In genomic region chr13:99199541-99200432, GRCh38 we compare ENCODE assay signal across 8 cellular contexts. TPM values are rescaled to one million over a fixed set of nuclear protein-coding genes. Genes with fewer than 3 reads are reported as not detected.
DNase-seq lines count a peak whose midpoint lies in the region; ATAC-seq and TF ChIP-seq lines count a peak whose summit lies in the region.

No MANE protein-coding gene starts in this region.

- no peaks in the 10 kb centered on the region for H3K9me3 ChIP-seq in HUES48 (ENCODE audit: control insufficient read depth, insufficient read depth, low read length)
- H3K9me3 ChIP-seq in thoracic aorta, result no peaks in the 10 kb centered on the region

- no peaks in the 10 kb centered on the region; the same call in 1 of the 2 replicates for H3K36me3 ChIP-seq in HUES48 (ENCODE audit: control insufficient read depth, insufficient read depth, low read length)
- no peaks in the 10 kb centered on the region for H3K36me3 ChIP-seq in thoracic aorta

- no peak for TF ChIP-seq CTCF in thoracic aorta (IDR thresholded peaks at IDR 0.05)

- ATAC-seq in Right ventricle myocardium superior (ENCODE audit: poor library complexity) (peak; percentile 2), left colon (peak; percentile 4), thoracic aorta (ENCODE audit: insufficient number of reproducible peaks, low FRiP score, low read depth) (peak; percentile 19)

- H3K27me3 ChIP-seq in HUES48 (ENCODE audit: control insufficient read depth, insufficient read depth, low read length) (no peaks in the 10 kb centered on the region), thoracic aorta (replicated peaks; ENCODE audit: insufficient read depth) (no peaks in the 10 kb centered on the region)

- intact Hi-C loops in Right ventricle myocardium superior (cut with DNase I) (no loop called here), cardiac septum (cut with DNase I) (loop anchor here (5.0 kb wide), 3 partner anchors 68 to 238 kb away; no protein-coding TSS in a partner anchor), left colon (cut with DNase I, micrococcal nuclease) (no loop called here)

- peak overlapping the region; percentile 92 for H3K27ac ChIP-seq in HUES48 (ENCODE audit: low read depth, low read length)
- H3K27ac ChIP-seq in thoracic aorta, result peak overlapping the region; percentile 96 to 97

- peak overlapping the region; percentile 94 for H3K4me3 ChIP-seq in HUES48 (ENCODE audit: low read depth, low read length)
- peak overlapping the region; percentile 95 for H3K4me3 ChIP-seq in thoracic aorta

- H3K4me1 ChIP-seq in HUES48 (ENCODE audit: control insufficient read depth, insufficient read depth, low read length) (peaks cover 11% of the 10 kb centered on the region), thoracic aorta (ENCODE audit: control insufficient read depth in 1 of 2, low read depth in 2 of 2) (peaks cover 9 to 12% of the 10 kb centered on the region in 2 donors)

- H3K9ac ChIP-seq in HUES48 (ENCODE audit: low read depth, low read length), result peak overlapping the region; percentile 98

- no peak for DNase-seq in Right ventricle myocardium superior
- no peak for DNase-seq in cardiac septum (ENCODE audit: low spot score)
- DNase-seq in astrocyte of the hippocampus (ENCODE audit: low read depth, low spot score), result peak; percentile 52
- DNase-seq in left colon, result no peak
- DNase-seq in thoracic aorta (ENCODE audit: low spot score), result no peak
- no peak for DNase-seq in NCI-H2227 (lab: John Stamatoyannopoulos, UW; ENCODE audit: unreplicated experiment)
- DNase-seq in medulla oblongata (ENCODE audit: extremely low spot score), result no peak

RNA-seq across cellular contexts. Expression of gene UBAC2, which starts 0.9 kb away (rescaled TPM):
- total RNA-seq in Right ventricle myocardium superior (35.4 TPM), cardiac septum (61.2 TPM), left colon (10 to 100 TPM; 63.7 to 75.5 TPM), thoracic aorta (10 to 100 TPM; 41.3 to 49.7 TPM)

RNA-seq across cellular contexts. Expression of gene GPR18, which starts 58.4 kb away (rescaled TPM):
- not detected for total RNA-seq in Right ventricle myocardium superior
- total RNA-seq in cardiac septum, result not detected
- total RNA-seq in left colon, result under 1 TPM in 1 of 2 donors, not detected in 1; 0.59 TPM
- total RNA-seq in thoracic aorta, result not detected
